1 cellular context compared by ENCODE assay signal in genomic region chr3:66038384-66038725, GRCh38.
TF ChIP-seq lines count a peak whose summit lies in the region.

No MANE protein-coding gene starts in this region.

TF ChIP-seq in HEK293, 187 proteins besides CTCF, POLR2A, EP300 and RAD21 (continued from another document):
- TF ChIP-seq ZBTB11 (tag by site-specific recombination; conservative IDR thresholded peaks at IDR 0.05; ENCODE audit: low read depth) (peak; percentile 86), ZNF19 (tag by site-specific recombination; IDR thresholded peaks at IDR 0.05; ENCODE audit: low read depth) (no peak), MYNN (tag by site-specific recombination; IDR thresholded peaks at IDR 0.05; ENCODE audit: borderline replicate concordance) (no peak), ZNF792 (tag by site-specific recombination; IDR thresholded peaks at IDR 0.05) (no peak), ZNF366 (tag by site-specific recombination; conservative IDR thresholded peaks at IDR 0.05) (peak; percentile 77; the same call in 1 of the 2 replicates), ZFP3 (tag by site-specific recombination; IDR thresholded peaks at IDR 0.05; ENCODE audit: low read depth) (no peak), GLIS2 (tag by site-specific recombination; IDR thresholded peaks at IDR 0.05) (0 out of 2 replicates have a peak, but pooled peaks have one; percentile 1), ZNF561 (tag by site-specific recombination; IDR thresholded peaks at IDR 0.05; ENCODE audit: borderline replicate concordance) (no peak), ZNF335 (tag by site-specific recombination; conservative IDR thresholded peaks at IDR 0.05) (peak; percentile 55), ZNF600 (tag by site-specific recombination; IDR thresholded peaks at IDR 0.05) (peak; percentile 59; the same call in 1 of the 2 replicates), ZNF121 (tag by site-specific recombination; IDR thresholded peaks at IDR 0.05) (no peak)
